ENCODE assay signal across 9 cellular contexts in genomic region chr11:110026823-110027626, GRCh38.
A peak's percentile ranks its signal among the peaks of the same experiment; 100 is the strongest.
DNase-seq lines count a peak whose midpoint lies in the region; ATAC-seq and FAIRE-seq lines count a peak whose summit lies in the region.
"Had no signal": no experiment of that assay in that cellular context is flagged by ENCODE, and none has a peak within 500 bp of the region (broad histone marks: within the 10 kb centered on the region; RNA-seq: fewer than 3 reads in every experiment).

No MANE protein-coding gene starts in this region.

- no peaks in the 10 kb centered on the region for H3K9me3 ChIP-seq in SJCRH30 (replicated peaks)

- FAIRE-seq in GM18507 (lab: Jason Lieb, UNC) = peak; percentile 100

- intact Hi-C loops in cardiac septum (cut with DNase I) = no loop called here

- H3K4me1 ChIP-seq in SJCRH30 = no peaks in the 10 kb centered on the region

- no peaks in the 10 kb centered on the region for H3K36me3 ChIP-seq in SJCRH30

- H3K4me3 ChIP-seq in SJCRH30 = no peak overlapping the region

- ATAC-seq in GM21786 (IDR thresholded peaks at IDR 0.05; ENCODE audit: unreplicated experiment) = peak; percentile 84
- ATAC-seq in left lobe of liver = peak; percentile 88

- H3K27ac ChIP-seq in SJCRH30 = no peak overlapping the region

- DNase-seq in GM18507 (ENCODE audit: extremely low spot score, insufficient read length, low read depth) (peak; percentile 45), Kasumi-1 (lab: John Stamatoyannopoulos, UW) (peak; percentile 65 to 70), left lobe of liver (ENCODE audit: low spot score) (no peak), DMS 273 treated with DMSO at 0.1 percent for 48 hours (lab: John Stamatoyannopoulos, UW) (no peak), SJCRH30 (no peak), OCI-M2 (lab: John Stamatoyannopoulos, UW; ENCODE audit: unreplicated experiment) (no peak), cardiac septum (ENCODE audit: low spot score) (no peak)
- DNase-seq: activated CD4-positive, alpha-beta T cell treated with anti-CD3 and anti-CD28 coated beads, Interleukin-2, amount 10 ng/mL, durations not matched to agents 24 days and 14 days had no signal

- H3K27me3 ChIP-seq in SJCRH30 = no peaks in the 10 kb centered on the region

Comparison
In these comparisons a context has a peak if more than half of its experiments do, and no peak if none do; other contexts are left out.
1. DNase-seq: peak in GM18507 (single experiment) and Kasumi-1 (2 of 2); none in left lobe of liver (single experiment), DMS 273 treated with DMSO at 0.1 percent for 48 hours (single experiment), SJCRH30 (0 of 2), OCI-M2 (single experiment) and cardiac septum (single experiment).